In genomic region chr4:80033581-80033980, GRCh38 we compare ENCODE assay signal across 1 cellular context.
TF ChIP-seq lines count a peak whose summit lies in the region.

No MANE protein-coding gene starts in this region.

TF ChIP-seq in HepG2, 621 proteins besides CTCF, POLR2A, EP300 and RAD21 (continued from another document):
- TF ChIP-seq UBTF (CRISPR knock-in tag; IDR thresholded peaks at IDR 0.05) (no peak), NFIB (CRISPR knock-in tag; IDR thresholded peaks at IDR 0.05; ENCODE audit: borderline replicate concordance) (no peak), SNAPC2 (CRISPR knock-in tag; IDR thresholded peaks at IDR 0.05) (no peak), ZNF180 (CRISPR knock-in tag; IDR thresholded peaks at IDR 0.05; ENCODE audit: borderline replicate concordance, low read depth) (no peak), PITX1 (CRISPR knock-in tag; IDR thresholded peaks at IDR 0.05) (no peak), ZNF713 (CRISPR knock-in tag; IDR thresholded peaks at IDR 0.05) (no peak), ZBTB4 (CRISPR knock-in tag; IDR thresholded peaks at IDR 0.05; ENCODE audit: borderline replicate concordance) (no peak), ZNF383 (CRISPR knock-in tag; IDR thresholded peaks at IDR 0.05; ENCODE audit: borderline replicate concordance) (no peak), KDM3A (CRISPR knock-in tag; IDR thresholded peaks at IDR 0.05; ENCODE audit: low read depth) (no peak), ZNF597 (CRISPR knock-in tag; IDR thresholded peaks at IDR 0.05) (no peak)
